In genomic region chr6:107730683-107731314, GRCh38 we compare ENCODE assay signal across 13 cellular contexts.
DNase-seq lines count a peak whose midpoint lies in the region; ATAC-seq and TF ChIP-seq lines count a peak whose summit lies in the region.
"Had no signal": no experiment of that assay in that cellular context is flagged by ENCODE, and none has a peak within 500 bp of the region (broad histone marks: within the 10 kb centered on the region; RNA-seq: fewer than 3 reads in every experiment).

No MANE protein-coding gene starts in this region.

- no peak overlapping the region; the same call in 1 of the 2 replicates for H2AFZ ChIP-seq in OCI-LY3 (ENCODE audit: low read depth, low read length)

- H3K27me3 ChIP-seq in Caco-2 (replicated peaks; ENCODE audit: control insufficient read depth, insufficient read depth, low read length) (no peaks in the 10 kb centered on the region), OCI-LY3 (ENCODE audit: low read depth, low read length) (0 out of 2 replicates have a peak, but pooled peaks cover 4% of the 10 kb centered on the region), colonic mucosa (no peaks in the 10 kb centered on the region), gastrocnemius medialis (no peaks in the 10 kb centered on the region)
- H3K27me3 ChIP-seq: thyroid gland had no signal

- TF ChIP-seq CTCF in Caco-2 (IDR thresholded peaks at IDR 0.05; ENCODE audit: insufficient read depth in 1 of 2, low read depth in 1 of 2, low read length in 1 of 2, severe bottlenecking in 1 of 2, unreplicated experiment in 1 of 2) (no peak), OCI-LY3 (IDR thresholded peaks at IDR 0.05; ENCODE audit: low read depth, low read length) (no peak), colonic mucosa (IDR thresholded peaks at IDR 0.05) (no peak), gastrocnemius medialis (IDR thresholded peaks at IDR 0.05 in 4 of 5, conservative IDR thresholded peaks at IDR 0.05 in 1 of 5) (no peak)

- H3K27ac ChIP-seq in OCI-LY3 (ENCODE audit: low read length): no peak overlapping the region
- H3K27ac ChIP-seq in colonic mucosa: no peak overlapping the region
- H3K27ac ChIP-seq in gastrocnemius medialis: no peak overlapping the region
- H3K27ac ChIP-seq: coronary artery, sigmoid colon, SJSA1, thyroid gland had no signal

- H3K9me3 Mint-ChIP-seq in Caco-2 (ENCODE audit: unreplicated experiment): no peaks in the 10 kb centered on the region
- H3K9me3 Mint-ChIP-seq in natural killer cell treated with Interleukin-12 subunit alpha and Interleukin-12 subunit beta and Interleukin-15 and Interleukin-18, amount 100 ng/mL, for 72 hours: no peaks in the 10 kb centered on the region

- H3K79me2 ChIP-seq in OCI-LY3 (ENCODE audit: low read length): no peaks in the 10 kb centered on the region

- H3K36me3 ChIP-seq in Caco-2 (ENCODE audit: control insufficient read depth, insufficient read depth, low read length) (no peaks in the 10 kb centered on the region), OCI-LY3 (replicated peaks; ENCODE audit: low read depth, low read length) (no peaks in the 10 kb centered on the region), colonic mucosa (no peaks in the 10 kb centered on the region), gastrocnemius medialis (no peaks in the 10 kb centered on the region)
- H3K36me3 ChIP-seq: sigmoid colon, SJSA1, thyroid gland had no signal

- H3K9ac ChIP-seq in OCI-LY3 (ENCODE audit: low read length) (peak overlapping the region; percentile 20; the same call in 1 of the 2 replicates), colonic mucosa (ENCODE audit: low read depth in 2 of 2, low read length in 2 of 2) (peak overlapping the region; percentile 17 to 52)

- no peaks in the 10 kb centered on the region for H3K27me3 Mint-ChIP-seq in Caco-2 (ENCODE audit: insufficient read depth, unreplicated experiment)
- no peaks in the 10 kb centered on the region for H3K27me3 Mint-ChIP-seq in natural killer cell treated with Interleukin-12 subunit alpha and Interleukin-12 subunit beta and Interleukin-15 and Interleukin-18, amount 100 ng/mL, for 72 hours

- no peak for TF ChIP-seq POLR2A in gastrocnemius medialis (IDR thresholded peaks at IDR 0.05)

- DNase-seq in Caco-2: peak; percentile 37 to 42
- no peak for DNase-seq in colonic mucosa
- no peak for DNase-seq in natural killer cell treated with Interleukin-12 subunit alpha and Interleukin-12 subunit beta and Interleukin-15 and Interleukin-18, amount 100 ng/mL, for 72 hours (ENCODE audit: low spot score)
- no peak for DNase-seq in gastrocnemius medialis
- DNase-seq in stimulated activated CD4-positive, alpha-beta T cell treated with anti-CD3 and anti-CD28 coated beads, Interleukin-15, amount 100 ng/mL, for 24 hours: no peak
- no peak for DNase-seq in NCI-H2171 (lab: John Stamatoyannopoulos, UW)
- DNase-seq: NCI-H748 treated with DMSO at 0.1 percent for 48 hours, sigmoid colon, thyroid gland had no signal

- peaks cover 11% of the 10 kb centered on the region for H3K4me1 Mint-ChIP-seq in Caco-2 (ENCODE audit: low read depth, unreplicated experiment)
- H3K4me1 Mint-ChIP-seq in natural killer cell treated with Interleukin-12 subunit alpha and Interleukin-12 subunit beta and Interleukin-15 and Interleukin-18, amount 100 ng/mL, for 72 hours (ENCODE audit: low read depth in 2 of 2): peaks cover 37 to 64% of the 10 kb centered on the region in 2 donors

- POLR2A ChIA-PET in Caco-2 (lab: Charles Lee): no interaction called here

- no peaks in the 10 kb centered on the region for H3K36me3 Mint-ChIP-seq in Caco-2 (ENCODE audit: insufficient read depth, unreplicated experiment)
- H3K36me3 Mint-ChIP-seq in natural killer cell treated with Interleukin-12 subunit alpha and Interleukin-12 subunit beta and Interleukin-15 and Interleukin-18, amount 100 ng/mL, for 72 hours: no peaks in the 10 kb centered on the region

- H3K4me3 ChIP-seq in Caco-2 (ENCODE audit: low read depth, low read length): peak overlapping the region; percentile 2; the same call in 1 of the 2 replicates
- peak overlapping the region; percentile 60 for H3K4me3 ChIP-seq in OCI-LY3 (ENCODE audit: low read length)
- H3K4me3 ChIP-seq in colonic mucosa: no peak overlapping the region
- no peak overlapping the region for H3K4me3 ChIP-seq in gastrocnemius medialis
- H3K4me3 ChIP-seq: coronary artery, sigmoid colon, SJSA1, thyroid gland had no signal

- peak overlapping the region; percentile 15 for H3K4me3 Mint-ChIP-seq in Caco-2 (ENCODE audit: unreplicated experiment)
- peak overlapping the region; percentile 92 for H3K4me3 Mint-ChIP-seq in natural killer cell treated with Interleukin-12 subunit alpha and Interleukin-12 subunit beta and Interleukin-15 and Interleukin-18, amount 100 ng/mL, for 72 hours

- intact Hi-C loops in Caco-2 (cut with micrococcal nuclease; ENCODE audit: unreplicated experiment): no loop called here
- intact Hi-C loops in colonic mucosa (cut with DNase I): no loop called here
- intact Hi-C loops in gastrocnemius medialis (cut with DNase I; ENCODE audit: low total_unique reads): no loop called here

- BruUV-seq in Caco-2 (replicated peaks; lab: Mats Ljungman, UMichigan): no TSS peak

- ATAC-seq in natural killer cell treated with Interleukin-12 subunit alpha and Interleukin-12 subunit beta and Interleukin-15 and Interleukin-18, amount 100 ng/mL, for 72 hours: no peak
- ATAC-seq in gastrocnemius medialis: no peak
- ATAC-seq in GM19463 (IDR thresholded peaks at IDR 0.05; ENCODE audit: unreplicated experiment): no peak

- H4K20me1 ChIP-seq in OCI-LY3 (ENCODE audit: insufficient read depth, low read length): no peaks in the 10 kb centered on the region

- H3K27ac Mint-ChIP-seq in Caco-2 (ENCODE audit: unreplicated experiment): no peak overlapping the region
- peak overlapping the region in 1 of 2 donors; percentile 76 for H3K27ac Mint-ChIP-seq in natural killer cell treated with Interleukin-12 subunit alpha and Interleukin-12 subunit beta and Interleukin-15 and Interleukin-18, amount 100 ng/mL, for 72 hours

- peak overlapping the region; percentile 76 for H3K4me2 ChIP-seq in OCI-LY3 (ENCODE audit: low read length)

- CTCF ChIA-PET in Caco-2 (lab: Charles Lee): no interaction called here

- in situ Hi-C loops in gastrocnemius medialis (cut with MboI; ENCODE audit: low sequenced_read_pairs in 4 of 4): no loop called here

- H3K9me3 ChIP-seq in Caco-2 (no peaks in the 10 kb centered on the region), OCI-LY3 (ENCODE audit: insufficient read depth, low read length) (no peaks in the 10 kb centered on the region), colonic mucosa (no peaks in the 10 kb centered on the region), gastrocnemius medialis (no peaks in the 10 kb centered on the region)
- H3K9me3 ChIP-seq: sigmoid colon, SJSA1, thyroid gland had no signal

- H3K4me1 ChIP-seq in Caco-2 (peaks cover 23% of the 10 kb centered on the region), OCI-LY3 (ENCODE audit: low read length) (peaks cover 23% of the 10 kb centered on the region), colonic mucosa (peaks cover 9% of the 10 kb centered on the region), gastrocnemius medialis (no peaks in the 10 kb centered on the region)
- H3K4me1 ChIP-seq: sigmoid colon, SJSA1, thyroid gland had no signal

Comparison
In these comparisons a context has a peak if more than half of its experiments do, and no peak if none do; other contexts are left out.
1. DNase-seq: peak in Caco-2 (2 of 2); none in colonic mucosa (single experiment), natural killer cell treated with Interleukin-12 subunit alpha and Interleukin-12 subunit beta and Interleukin-15 and Interleukin-18, amount 100 ng/mL, for 72 hours (single experiment), gastrocnemius medialis (0 of 2), stimulated activated CD4-positive, alpha-beta T cell treated with anti-CD3 and anti-CD28 coated beads, Interleukin-15, amount 100 ng/mL, for 24 hours (single experiment) and NCI-H2171 (single experiment).
2. H3K4me3 ChIP-seq: peak in Caco-2 (single experiment) and OCI-LY3 (single experiment); none in colonic mucosa (single experiment) and gastrocnemius medialis (0 of 4).